9 cellular contexts compared by ENCODE assay signal in genomic region chrX:150694738-150695410, GRCh38. TPM values are rescaled to one million over a fixed set of nuclear protein-coding genes. Genes with fewer than 3 reads are reported as not detected.
DNase-seq lines count a peak whose midpoint lies in the region; ATAC-seq and TF ChIP-seq lines count a peak whose summit lies in the region.
"Had no signal": no experiment of that assay in that cellular context is flagged by ENCODE, and none has a peak within 500 bp of the region (broad histone marks: within the 10 kb centered on the region; RNA-seq: fewer than 3 reads in every experiment).

No MANE protein-coding gene starts in this region.

- no peak overlapping the region for H2AFZ ChIP-seq in OCI-LY1 (ENCODE audit: low read length)

- H3K27me3 ChIP-seq in OCI-LY1 (ENCODE audit: insufficient read depth, low read length) (no peaks in the 10 kb centered on the region), skeletal muscle tissue (ENCODE audit: control insufficient read depth in 3 of 3, insufficient read depth in 3 of 3, low read length in 3 of 3) (no peaks in the 10 kb centered on the region), HAP-1 (ENCODE audit: low read depth) (no peaks in the 10 kb centered on the region)
- H3K27me3 ChIP-seq: right lobe of liver had no signal

- H3K36me3 Mint-ChIP-seq in activated CD4-positive, alpha-beta T cell treated with anti-CD3 and anti-CD28 coated beads, Interleukin-2, amount 10 ng/mL, durations not matched to agents 24 days and 14 days (ENCODE audit: low read depth), result peaks cover 16% of the 10 kb centered on the region
- peaks cover 6% of the 10 kb centered on the region for H3K36me3 Mint-ChIP-seq in dendritic cell treated with granulocyte-macrophage colony-stimulating factor and Interleukin-4, amounts not matched to agents 40 ng/mL and 50 ng/mL, for 4 days (ENCODE audit: low read depth)

- H3K4me1 ChIP-seq in OCI-LY1 (ENCODE audit: insufficient read depth, low read length, severe bottlenecking) (peaks cover 65% of the 10 kb centered on the region), skeletal muscle tissue (ENCODE audit: control insufficient read depth in 3 of 3, insufficient read depth in 3 of 3, low read length in 3 of 3) (peaks cover 4 to 15% (median 15%) of the 10 kb centered on the region in 3 donors), HAP-1 (no peaks in the 10 kb centered on the region; the same call in 1 of the 2 replicates)

- ATAC-seq in HG03139 (IDR thresholded peaks at IDR 0.05; ENCODE audit: unreplicated experiment) (no peak), GM19452 (IDR thresholded peaks at IDR 0.05; ENCODE audit: unreplicated experiment) (no peak)

- in situ Hi-C loops in HAP-1 (cut with MboI; ENCODE audit: low sequenced_read_pairs), result loop anchor here (25.0 kb wide), 1 partner anchor 733 kb away; no protein-coding TSS in a partner anchor

- peaks cover 5% of the 10 kb centered on the region; the same call in 1 of the 2 replicates for H3K36me3 ChIP-seq in OCI-LY1 (ENCODE audit: insufficient read depth, low read length)
- H3K36me3 ChIP-seq in skeletal muscle tissue (ENCODE audit: control insufficient read depth in 3 of 3, insufficient read depth in 3 of 3, low read length in 3 of 3), result no peaks in the 10 kb centered on the region
- no peaks in the 10 kb centered on the region; the same call in 1 of the 2 replicates for H3K36me3 ChIP-seq in HAP-1 (replicated peaks)
- H3K36me3 ChIP-seq: right lobe of liver had no signal

- no peaks in the 10 kb centered on the region for H3K27me3 Mint-ChIP-seq in activated CD4-positive, alpha-beta T cell treated with anti-CD3 and anti-CD28 coated beads, Interleukin-2, amount 10 ng/mL, durations not matched to agents 24 days and 14 days
- no peaks in the 10 kb centered on the region for H3K27me3 Mint-ChIP-seq in dendritic cell treated with granulocyte-macrophage colony-stimulating factor and Interleukin-4, amounts not matched to agents 40 ng/mL and 50 ng/mL, for 4 days

- H3K9me2 ChIP-seq in OCI-LY1 (ENCODE audit: low read depth, low read length), result no peaks in the 10 kb centered on the region

- H3K4me3 ChIP-seq in OCI-LY1 (ENCODE audit: low read depth, low read length, poor library complexity, severe bottlenecking), result peak overlapping the region; percentile 73
- H3K4me3 ChIP-seq in skeletal muscle tissue (ENCODE audit: low read length in 3 of 3), result peak overlapping the region in 1 of 3 donors; percentile 69
- H3K4me3 ChIP-seq in HAP-1, result no peak overlapping the region

- peak; percentile 67 for DNase-seq in activated CD4-positive, alpha-beta T cell treated with anti-CD3 and anti-CD28 coated beads, Interleukin-2, amount 10 ng/mL, durations not matched to agents 24 days and 14 days
- DNase-seq in activated CD4-positive, alpha-beta T cell treated with anti-CD3 and anti-CD28 coated beads, Interleukin-2, amount 50 U/mL, for 4 hours, result no peak
- no peak for DNase-seq in HAP-1 (ENCODE audit: low spot score in 2 of 2)

- H3F3A ChIP-seq in OCI-LY1 (ENCODE audit: insufficient read depth, low read length), result no peaks in the 10 kb centered on the region

- no peaks in the 10 kb centered on the region for H3K9me3 ChIP-seq in OCI-LY1 (ENCODE audit: low read length)
- H3K9me3 ChIP-seq in skeletal muscle tissue (ENCODE audit: control insufficient read depth in 3 of 3, low read length in 3 of 3), result peaks cover 0 to 3% (median 3%) of the 10 kb centered on the region in 3 donors
- no peaks in the 10 kb centered on the region for H3K9me3 ChIP-seq in HAP-1
- H3K9me3 ChIP-seq: right lobe of liver had no signal

- H3K27ac ChIP-seq in OCI-LY1 (ENCODE audit: low read depth, low read length, poor library complexity, severe bottlenecking) (peak overlapping the region; percentile 98), skeletal muscle tissue (ENCODE audit: low read depth, low read length) (peak overlapping the region; percentile 23)

- H3K9me3 Mint-ChIP-seq in activated CD4-positive, alpha-beta T cell treated with anti-CD3 and anti-CD28 coated beads, Interleukin-2, amount 10 ng/mL, durations not matched to agents 24 days and 14 days, result no peaks in the 10 kb centered on the region
- H3K9me3 Mint-ChIP-seq in dendritic cell treated with granulocyte-macrophage colony-stimulating factor and Interleukin-4, amounts not matched to agents 40 ng/mL and 50 ng/mL, for 4 days, result no peaks in the 10 kb centered on the region

- H3K9ac ChIP-seq in OCI-LY1 (ENCODE audit: low read length), result peak overlapping the region; percentile 89
- H3K9ac ChIP-seq in skeletal muscle tissue (ENCODE audit: low read depth in 1 of 3, low read length in 3 of 3), result no peak overlapping the region

- H3K79me2 ChIP-seq in OCI-LY1 (ENCODE audit: insufficient read depth, low read length), result peaks cover 23% of the 10 kb centered on the region

- peak overlapping the region; percentile 95 for H3K27ac Mint-ChIP-seq in activated CD4-positive, alpha-beta T cell treated with anti-CD3 and anti-CD28 coated beads, Interleukin-2, amount 10 ng/mL, durations not matched to agents 24 days and 14 days
- peak overlapping the region; percentile 92 for H3K27ac Mint-ChIP-seq in dendritic cell treated with granulocyte-macrophage colony-stimulating factor and Interleukin-4, amounts not matched to agents 40 ng/mL and 50 ng/mL, for 4 days

- peak overlapping the region; percentile 86 for H3K4me2 ChIP-seq in OCI-LY1 (ENCODE audit: low read length)

- peaks cover 57% of the 10 kb centered on the region for H3K4me1 Mint-ChIP-seq in activated CD4-positive, alpha-beta T cell treated with anti-CD3 and anti-CD28 coated beads, Interleukin-2, amount 10 ng/mL, durations not matched to agents 24 days and 14 days
- H3K4me1 Mint-ChIP-seq in dendritic cell treated with granulocyte-macrophage colony-stimulating factor and Interleukin-4, amounts not matched to agents 40 ng/mL and 50 ng/mL, for 4 days (ENCODE audit: low read depth), result peaks cover 26% of the 10 kb centered on the region

- no peak for TF ChIP-seq CTCF in OCI-LY1 (IDR thresholded peaks at IDR 0.05; ENCODE audit: low read length)

- intact Hi-C loops in activated CD4-positive, alpha-beta T cell treated with anti-CD3 and anti-CD28 coated beads, Interleukin-2, amount 10 ng/mL, durations not matched to agents 24 days and 14 days (cut with micrococcal nuclease), result loop anchor here (2.0 kb wide), 1 partner anchor 212 kb away; no protein-coding TSS in a partner anchor
- intact Hi-C loops in dendritic cell treated with granulocyte-macrophage colony-stimulating factor and Interleukin-4, amounts not matched to agents 40 ng/mL and 50 ng/mL, for 4 days (cut with micrococcal nuclease), result loop anchor here (1.0 kb wide), 1 partner anchor 8 kb away; no protein-coding TSS in a partner anchor

- peak overlapping the region; percentile 80 for H3K4me3 Mint-ChIP-seq in activated CD4-positive, alpha-beta T cell treated with anti-CD3 and anti-CD28 coated beads, Interleukin-2, amount 10 ng/mL, durations not matched to agents 24 days and 14 days
- H3K4me3 Mint-ChIP-seq in dendritic cell treated with granulocyte-macrophage colony-stimulating factor and Interleukin-4, amounts not matched to agents 40 ng/mL and 50 ng/mL, for 4 days, result peak overlapping the region; percentile 15

- no peaks in the 10 kb centered on the region for H4K20me1 ChIP-seq in OCI-LY1 (ENCODE audit: insufficient read depth, low read length)

RNA-seq across cellular contexts. Expression of gene MTMR1, which starts 1.7 kb away (rescaled TPM):
- 30.6 and 34.5 TPM in 2 replicates for total RNA-seq in activated CD4-positive, alpha-beta T cell treated with anti-CD3 and anti-CD28 coated beads, Interleukin-2, amount 10 ng/mL, durations not matched to agents 24 days and 14 days
- total RNA-seq in skeletal muscle tissue, result 42.8 TPM
